12 cellular contexts compared by ENCODE assay signal in the genomic region with DNA sequence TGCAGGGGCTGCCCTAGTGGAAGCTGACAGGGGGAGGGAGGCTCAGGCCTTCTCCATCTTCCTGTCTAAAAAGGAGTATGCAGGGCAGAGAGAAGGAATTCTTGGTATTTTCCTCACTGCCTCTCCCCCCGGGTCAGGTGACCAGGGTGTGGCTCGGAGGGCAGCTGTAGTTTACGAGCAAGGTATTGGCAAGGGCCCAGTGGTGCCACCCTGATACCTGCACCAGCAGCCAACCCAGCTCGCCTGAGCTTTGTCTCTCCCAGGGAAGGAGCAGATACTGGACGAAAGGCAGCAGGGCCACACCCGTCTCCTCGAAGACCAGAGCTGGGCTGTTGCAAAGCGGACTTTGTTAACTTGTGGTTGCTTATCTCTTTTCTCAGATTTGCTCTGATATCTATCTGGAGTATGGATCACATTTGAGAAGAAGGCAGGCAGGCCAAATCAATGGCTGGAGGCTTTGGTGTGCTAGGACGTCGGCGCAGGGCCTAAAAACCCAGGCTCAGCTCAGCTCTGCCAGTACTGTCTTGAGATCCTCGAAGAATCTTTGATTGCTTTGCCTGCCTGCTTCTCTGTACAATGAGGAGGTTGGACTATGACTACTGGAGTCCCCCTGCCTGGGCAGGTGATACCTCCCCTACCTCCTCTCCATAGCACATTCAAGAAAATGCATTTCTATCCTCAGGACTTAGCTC. TPM values are rescaled to one million over a fixed set of nuclear protein-coding genes. Genes with fewer than 3 reads are reported as not detected.
DNase-seq lines count a peak whose midpoint lies in the region; ATAC-seq and TF ChIP-seq lines count a peak whose summit lies in the region.
"Had no signal": no experiment of that assay in that cellular context is flagged by ENCODE, and none has a peak within 500 bp of the region (broad histone marks: within the 10 kb centered on the region; RNA-seq: fewer than 3 reads in every experiment).

No MANE protein-coding gene starts in this region.

- CTCF ChIA-PET in activated CD8-positive, alpha-beta T cell treated with anti-CD3 and anti-CD28 coated beads, Interleukin-2, amount 10 ng/mL, durations not matched to agents 7 days and 5 days (lab: Charles Lee), result interaction anchor here (1.3 kb wide), 1 partner anchor 13 kb away, joined by 4 read pairs; no protein-coding TSS in a partner anchor
- CTCF ChIA-PET in activated CD8-positive, alpha-beta T cell treated with anti-CD3 and anti-CD28 coated beads for 36 hours (lab: Charles Lee), result no interaction called here
- CTCF ChIA-PET in WTC11 (lab: Charles Lee), result interaction anchor here (0.8 to 10.7 kb wide), 9 partner anchors 13 to 207 kb away, joined by 3 to 122 read pairs (median 3); partner anchors contain the start of gene KCNK5

- no peaks in the 10 kb centered on the region for H3K27me3 ChIP-seq in lung (ENCODE audit: control insufficient read depth, insufficient read depth)
- H3K27me3 ChIP-seq in upper lobe of right lung, result no peaks in the 10 kb centered on the region
- H3K27me3 ChIP-seq: ascending aorta had no signal

- POLR2A ChIA-PET in activated CD8-positive, alpha-beta T cell treated with anti-CD3 and anti-CD28 coated beads, Interleukin-2, amount 10 ng/mL, durations not matched to agents 7 days and 5 days (lab: Charles Lee), result no interaction called here
- POLR2A ChIA-PET in activated CD8-positive, alpha-beta T cell treated with anti-CD3 and anti-CD28 coated beads for 36 hours (lab: Charles Lee), result interaction anchor here (1.0 kb wide), 1 partner anchor 99 kb away, joined by 3 read pairs; no protein-coding TSS in a partner anchor
- POLR2A ChIA-PET in WTC11 (lab: Charles Lee), result no interaction called here

- in situ Hi-C loops in GM13976 (cut with MboI; ENCODE audit: low sequenced_read_pairs, unreplicated experiment), result no loop called here

- peak overlapping the region; percentile 61 for H3K27ac Mint-ChIP-seq in activated CD8-positive, alpha-beta T cell treated with anti-CD3 and anti-CD28 coated beads, Interleukin-2, amount 10 ng/mL, durations not matched to agents 7 days and 5 days
- H3K27ac Mint-ChIP-seq in activated CD8-positive, alpha-beta T cell treated with anti-CD3 and anti-CD28 coated beads for 36 hours, result no peak overlapping the region
- peak overlapping the region; percentile 97 for H3K27ac Mint-ChIP-seq in WTC11
- peak overlapping the region in 1 of 2 donors; percentile 85 for H3K27ac Mint-ChIP-seq in stimulated activated naive CD8-positive, alpha-beta T cell treated with anti-CD3 and anti-CD28 coated beads, Interleukin-15, amount 100 ng/mL, for 72 hours
- H3K27ac Mint-ChIP-seq: T-helper 17 cell had no signal

- H3K4me1 ChIP-seq in lung (ENCODE audit: control insufficient read depth in 2 of 2, insufficient read depth in 2 of 2, low read length in 2 of 2) (peaks cover 0 to 29% of the 10 kb centered on the region in 2 donors), upper lobe of right lung (peaks cover 49% of the 10 kb centered on the region)
- H3K4me1 ChIP-seq: ascending aorta had no signal

- no peaks in the 10 kb centered on the region for H3K27me3 Mint-ChIP-seq in activated CD8-positive, alpha-beta T cell treated with anti-CD3 and anti-CD28 coated beads, Interleukin-2, amount 10 ng/mL, durations not matched to agents 7 days and 5 days (ENCODE audit: low read depth)
- H3K27me3 Mint-ChIP-seq in activated CD8-positive, alpha-beta T cell treated with anti-CD3 and anti-CD28 coated beads for 36 hours, result no peaks in the 10 kb centered on the region
- no peaks in the 10 kb centered on the region for H3K27me3 Mint-ChIP-seq in WTC11 (ENCODE audit: low read depth)
- no peaks in the 10 kb centered on the region for H3K27me3 Mint-ChIP-seq in stimulated activated naive CD8-positive, alpha-beta T cell treated with anti-CD3 and anti-CD28 coated beads, Interleukin-15, amount 100 ng/mL, for 72 hours

- peak overlapping the region in 1 of 2 donors; percentile 86 for H3K27ac ChIP-seq in lung (ENCODE audit: low read depth in 1 of 2, low read length in 1 of 2)
- peak overlapping the region; percentile 69 for H3K27ac ChIP-seq in upper lobe of right lung
- H3K27ac ChIP-seq: ascending aorta had no signal

- no peak for ATAC-seq in activated CD8-positive, alpha-beta T cell treated with anti-CD3 and anti-CD28 coated beads, Interleukin-2, amount 10 ng/mL, durations not matched to agents 7 days and 5 days
- no peak for ATAC-seq in activated CD8-positive, alpha-beta T cell treated with anti-CD3 and anti-CD28 coated beads for 36 hours
- ATAC-seq in WTC11 (peak; percentile 29), lung (ENCODE audit: insufficient read depth, low FRiP score) (peak; percentile 48), upper lobe of right lung (peak; percentile 84), GM19397 (IDR thresholded peaks at IDR 0.05; ENCODE audit: unreplicated experiment) (no peak)
- ATAC-seq in stimulated activated naive CD8-positive, alpha-beta T cell treated with anti-CD3 and anti-CD28 coated beads, Interleukin-15, amount 100 ng/mL, for 72 hours, result no peak
- ATAC-seq: T-helper 17 cell had no signal

- 65 to 81% methylated on average over 12 of the region's 12 CpGs for WGBS in lung, 2 donors

- no peak for DNase-seq in activated CD8-positive, alpha-beta T cell treated with anti-CD3 and anti-CD28 coated beads, Interleukin-2, amount 10 ng/mL, durations not matched to agents 7 days and 5 days
- DNase-seq in activated CD8-positive, alpha-beta T cell treated with anti-CD3 and anti-CD28 coated beads for 36 hours, result no peak
- DNase-seq in WTC11 (ENCODE audit: low spot score), result peak; percentile 33
- peak; percentile 91 for DNase-seq in lung (ENCODE audit: low spot score)
- DNase-seq in upper lobe of right lung, result peak; percentile 88
- no peak for DNase-seq in stimulated activated naive CD8-positive, alpha-beta T cell treated with anti-CD3 and anti-CD28 coated beads, Interleukin-15, amount 100 ng/mL, for 72 hours
- DNase-seq in GM13976 (ENCODE audit: low spot score), result no peak
- DNase-seq: activated CD8-positive, alpha-beta memory T cell treated with anti-CD3 and anti-CD28 coated beads, Interleukin-2, amount 50 U/mL, for 4 hours; T-helper 17 cell had no signal

- intact Hi-C loops in activated CD8-positive, alpha-beta T cell treated with anti-CD3 and anti-CD28 coated beads for 36 hours (cut with micrococcal nuclease), result no loop called here
- intact Hi-C loops in upper lobe of right lung (cut with DNase I), result no loop called here

- TF ChIP-seq CTCF in activated CD8-positive, alpha-beta T cell treated with anti-CD3 and anti-CD28 coated beads for 36 hours (IDR thresholded peaks at IDR 0.05), result no peak
- no peak for TF ChIP-seq CTCF in WTC11 (IDR thresholded peaks at IDR 0.05)
- TF ChIP-seq CTCF in lung (IDR thresholded peaks at IDR 0.05; ENCODE audit: control extremely low read depth, extremely low read depth), result no peak
- TF ChIP-seq CTCF in upper lobe of right lung (IDR thresholded peaks at IDR 0.05), result no peak
- TF ChIP-seq CTCF in GM13976 (IDR thresholded peaks at IDR 0.05; ENCODE audit: borderline replicate concordance, control extremely low read depth, extremely low read depth, insufficient read depth, missing control alignments), result no peak

- H3K4me3 ChIP-seq in lung (no peak overlapping the region), upper lobe of right lung (no peak overlapping the region)
- H3K4me3 ChIP-seq: ascending aorta had no signal

- H3K4me1 Mint-ChIP-seq in activated CD8-positive, alpha-beta T cell treated with anti-CD3 and anti-CD28 coated beads, Interleukin-2, amount 10 ng/mL, durations not matched to agents 7 days and 5 days (ENCODE audit: low read depth), result peaks cover 41% of the 10 kb centered on the region
- peaks cover 23% of the 10 kb centered on the region for H3K4me1 Mint-ChIP-seq in activated CD8-positive, alpha-beta T cell treated with anti-CD3 and anti-CD28 coated beads for 36 hours (ENCODE audit: low read depth)
- H3K4me1 Mint-ChIP-seq in WTC11, result peaks cover 82% of the 10 kb centered on the region
- H3K4me1 Mint-ChIP-seq in stimulated activated naive CD8-positive, alpha-beta T cell treated with anti-CD3 and anti-CD28 coated beads, Interleukin-15, amount 100 ng/mL, for 72 hours, result peaks cover 38% of the 10 kb centered on the region

- peaks cover 2% of the 10 kb centered on the region for H3K36me3 Mint-ChIP-seq in activated CD8-positive, alpha-beta T cell treated with anti-CD3 and anti-CD28 coated beads, Interleukin-2, amount 10 ng/mL, durations not matched to agents 7 days and 5 days (ENCODE audit: low read depth)
- H3K36me3 Mint-ChIP-seq in activated CD8-positive, alpha-beta T cell treated with anti-CD3 and anti-CD28 coated beads for 36 hours (ENCODE audit: low read depth), result peaks cover 26% of the 10 kb centered on the region
- H3K36me3 Mint-ChIP-seq in WTC11, result peaks cover 7% of the 10 kb centered on the region

- H3K4me3 Mint-ChIP-seq in activated CD8-positive, alpha-beta T cell treated with anti-CD3 and anti-CD28 coated beads, Interleukin-2, amount 10 ng/mL, durations not matched to agents 7 days and 5 days, result no peak overlapping the region
- H3K4me3 Mint-ChIP-seq in activated CD8-positive, alpha-beta T cell treated with anti-CD3 and anti-CD28 coated beads for 36 hours, result no peak overlapping the region
- no peak overlapping the region for H3K4me3 Mint-ChIP-seq in WTC11
- H3K4me3 Mint-ChIP-seq in stimulated activated naive CD8-positive, alpha-beta T cell treated with anti-CD3 and anti-CD28 coated beads, Interleukin-15, amount 100 ng/mL, for 72 hours, result no peak overlapping the region
- H3K4me3 Mint-ChIP-seq: T-helper 17 cell had no signal

- H3K9me3 ChIP-seq in lung (ENCODE audit: control insufficient read depth in 2 of 2, insufficient read depth in 1 of 2, low read length in 1 of 2) (peaks cover 0 to 3% of the 10 kb centered on the region in 2 donors), upper lobe of right lung (no peaks in the 10 kb centered on the region)
- H3K9me3 ChIP-seq: ascending aorta had no signal

- no peaks in the 10 kb centered on the region for H3K36me3 ChIP-seq in lung (ENCODE audit: control insufficient read depth in 2 of 2, insufficient read depth in 2 of 2, low read length in 2 of 2)
- no peaks in the 10 kb centered on the region for H3K36me3 ChIP-seq in upper lobe of right lung
- H3K36me3 ChIP-seq: ascending aorta had no signal

- no peaks in the 10 kb centered on the region for H3K9me3 Mint-ChIP-seq in activated CD8-positive, alpha-beta T cell treated with anti-CD3 and anti-CD28 coated beads, Interleukin-2, amount 10 ng/mL, durations not matched to agents 7 days and 5 days (ENCODE audit: insufficient read depth)
- H3K9me3 Mint-ChIP-seq in activated CD8-positive, alpha-beta T cell treated with anti-CD3 and anti-CD28 coated beads for 36 hours, result no peaks in the 10 kb centered on the region
- H3K9me3 Mint-ChIP-seq in WTC11, result no peaks in the 10 kb centered on the region
- H3K9me3 Mint-ChIP-seq in stimulated activated naive CD8-positive, alpha-beta T cell treated with anti-CD3 and anti-CD28 coated beads, Interleukin-15, amount 100 ng/mL, for 72 hours, result no peaks in the 10 kb centered on the region

RNA-seq across cellular contexts. Expression of gene KCNK5, which starts 25.3 kb away (rescaled TPM):
- 10 to 100 TPM; 12.0 TPM for total RNA-seq in activated CD8-positive, alpha-beta T cell treated with anti-CD3 and anti-CD28 coated beads, Interleukin-2, amount 10 ng/mL, durations not matched to agents 7 days and 5 days
- total RNA-seq in activated CD8-positive, alpha-beta T cell treated with anti-CD3 and anti-CD28 coated beads for 36 hours, result 10 to 100 TPM; 25.0 to 25.9 TPM
- 31.7 to 41.8 TPM (median 34.3 TPM) in 3 replicates for total RNA-seq in WTC11 (2021)
- 10 to 100 TPM; 20.5 to 22.0 TPM for total RNA-seq in lung
- polyA plus RNA-seq in lung, result 10 to 100 TPM in 1 of 2 donors, 1 to 10 TPM in 1; 6.0 to 11.7 TPM
- 10.0 TPM for total RNA-seq in upper lobe of right lung
- total RNA-seq: pulmonary artery endothelial cell had no signal

Comparison
In these comparisons a context has a peak if more than half of its experiments do, and no peak if none do; other contexts are left out.
1. ATAC-seq: peak in WTC11 (single experiment), lung (single experiment) and upper lobe of right lung (single experiment); none in activated CD8-positive, alpha-beta T cell treated with anti-CD3 and anti-CD28 coated beads, Interleukin-2, amount 10 ng/mL, durations not matched to agents 7 days and 5 days (single experiment), activated CD8-positive, alpha-beta T cell treated with anti-CD3 and anti-CD28 coated beads for 36 hours (single experiment), stimulated activated naive CD8-positive, alpha-beta T cell treated with anti-CD3 and anti-CD28 coated beads, Interleukin-15, amount 100 ng/mL, for 72 hours (single experiment) and GM19397 (single experiment).
2. DNase-seq: peak in WTC11 (single experiment), lung (single experiment) and upper lobe of right lung (single experiment); none in activated CD8-positive, alpha-beta T cell treated with anti-CD3 and anti-CD28 coated beads, Interleukin-2, amount 10 ng/mL, durations not matched to agents 7 days and 5 days (single experiment), activated CD8-positive, alpha-beta T cell treated with anti-CD3 and anti-CD28 coated beads for 36 hours (single experiment), stimulated activated naive CD8-positive, alpha-beta T cell treated with anti-CD3 and anti-CD28 coated beads, Interleukin-15, amount 100 ng/mL, for 72 hours (0 of 2) and GM13976 (single experiment).